9 cellular contexts compared by ENCODE assay signal in genomic region chrX:138128025-138128671, GRCh38.
A peak's percentile ranks its signal among the peaks of the same experiment; 100 is the strongest.
DNase-seq lines count a peak whose midpoint lies in the region; ATAC-seq and TF ChIP-seq lines count a peak whose summit lies in the region.
"Had no signal": no experiment of that assay in that cellular context is flagged by ENCODE, and none has a peak within 500 bp of the region (broad histone marks: within the 10 kb centered on the region; RNA-seq: fewer than 3 reads in every experiment).

No MANE protein-coding gene starts in this region.

- no peaks in the 10 kb centered on the region for H3K27me3 Mint-ChIP-seq in activated CD8-positive, alpha-beta memory T cell treated with anti-CD3 and anti-CD28 coated beads, Interleukin-2, amount 10 ng/mL, durations not matched to agents 7 days and 5 days

- H3K9me3 Mint-ChIP-seq in activated CD8-positive, alpha-beta memory T cell treated with anti-CD3 and anti-CD28 coated beads, Interleukin-2, amount 10 ng/mL, durations not matched to agents 7 days and 5 days (ENCODE audit: low read depth) = no peaks in the 10 kb centered on the region

- H3K9me3 ChIP-seq in lower lobe of right lung = no peaks in the 10 kb centered on the region
- H3K9me3 ChIP-seq: neutrophil had no signal

- in situ Hi-C loops in GM13976 (cut with MboI; ENCODE audit: low sequenced_read_pairs, unreplicated experiment) = no loop called here

- H3K4me1 Mint-ChIP-seq in activated CD8-positive, alpha-beta memory T cell treated with anti-CD3 and anti-CD28 coated beads, Interleukin-2, amount 10 ng/mL, durations not matched to agents 7 days and 5 days = no peaks in the 10 kb centered on the region

- no peaks in the 10 kb centered on the region for H3K27me3 ChIP-seq in lower lobe of right lung (ENCODE audit: low read depth)
- H3K27me3 ChIP-seq: neutrophil had no signal

- CTCF ChIA-PET in activated CD8-positive, alpha-beta memory T cell treated with anti-CD3 and anti-CD28 coated beads, Interleukin-2, amount 10 ng/mL, durations not matched to agents 7 days and 5 days (lab: Charles Lee) = no interaction called here

- no peak overlapping the region for H3K4me3 Mint-ChIP-seq in activated CD8-positive, alpha-beta memory T cell treated with anti-CD3 and anti-CD28 coated beads, Interleukin-2, amount 10 ng/mL, durations not matched to agents 7 days and 5 days

- H3K36me3 Mint-ChIP-seq in activated CD8-positive, alpha-beta memory T cell treated with anti-CD3 and anti-CD28 coated beads, Interleukin-2, amount 10 ng/mL, durations not matched to agents 7 days and 5 days = no peaks in the 10 kb centered on the region

- DNase-seq in COLO668 (lab: John Stamatoyannopoulos, UW; ENCODE audit: unreplicated experiment) (peak; percentile 4), GM13976 (ENCODE audit: low spot score) (peak; percentile 23), NCI-H146 (lab: John Stamatoyannopoulos, UW) (peak; percentile 37), astrocyte of the hippocampus (ENCODE audit: low read depth, low spot score) (peak; percentile 48), lower lobe of right lung (no peak), islet precursor cell (no peak)
- no peak for DNase-seq in activated CD8-positive, alpha-beta memory T cell treated with anti-CD3 and anti-CD28 coated beads, Interleukin-2, amount 10 ng/mL, durations not matched to agents 7 days and 5 days

- TF ChIP-seq CTCF in GM13976 (IDR thresholded peaks at IDR 0.05; ENCODE audit: borderline replicate concordance, control extremely low read depth, extremely low read depth, insufficient read depth, missing control alignments) (peak; percentile 70), lower lobe of right lung (IDR thresholded peaks at IDR 0.05) (peak; percentile 50)

- intact Hi-C loops in lower lobe of right lung (cut with DNase I) = no loop called here

- H3K27ac Mint-ChIP-seq in activated CD8-positive, alpha-beta memory T cell treated with anti-CD3 and anti-CD28 coated beads, Interleukin-2, amount 10 ng/mL, durations not matched to agents 7 days and 5 days = no peak overlapping the region

- H3K27ac ChIP-seq in lower lobe of right lung = no peak overlapping the region
- H3K27ac ChIP-seq: neutrophil had no signal

- no peaks in the 10 kb centered on the region for H3K4me1 ChIP-seq in lower lobe of right lung

- H3K36me3 ChIP-seq in lower lobe of right lung = no peaks in the 10 kb centered on the region
- H3K36me3 ChIP-seq: neutrophil had no signal

- ATAC-seq in HG02642 (IDR thresholded peaks at IDR 0.05; ENCODE audit: poor library complexity, unreplicated experiment) (peak; percentile 72), lower lobe of right lung (peak in 1 of 2 donors; percentile 76)
- ATAC-seq in activated CD8-positive, alpha-beta memory T cell treated with anti-CD3 and anti-CD28 coated beads, Interleukin-2, amount 10 ng/mL, durations not matched to agents 7 days and 5 days = no peak

- H3K4me3 ChIP-seq in lower lobe of right lung = no peak overlapping the region

Comparison
In these comparisons a context has a peak if more than half of its experiments do, and no peak if none do; other contexts are left out.
1. DNase-seq: peak in COLO668 (single experiment), GM13976 (single experiment), NCI-H146 (single experiment) and astrocyte of the hippocampus (single experiment); none in lower lobe of right lung (single experiment), activated CD8-positive, alpha-beta memory T cell treated with anti-CD3 and anti-CD28 coated beads, Interleukin-2, amount 10 ng/mL, durations not matched to agents 7 days and 5 days (single experiment) and islet precursor cell (single experiment).